8 cellular contexts compared by ENCODE assay signal in the genomic region with DNA sequence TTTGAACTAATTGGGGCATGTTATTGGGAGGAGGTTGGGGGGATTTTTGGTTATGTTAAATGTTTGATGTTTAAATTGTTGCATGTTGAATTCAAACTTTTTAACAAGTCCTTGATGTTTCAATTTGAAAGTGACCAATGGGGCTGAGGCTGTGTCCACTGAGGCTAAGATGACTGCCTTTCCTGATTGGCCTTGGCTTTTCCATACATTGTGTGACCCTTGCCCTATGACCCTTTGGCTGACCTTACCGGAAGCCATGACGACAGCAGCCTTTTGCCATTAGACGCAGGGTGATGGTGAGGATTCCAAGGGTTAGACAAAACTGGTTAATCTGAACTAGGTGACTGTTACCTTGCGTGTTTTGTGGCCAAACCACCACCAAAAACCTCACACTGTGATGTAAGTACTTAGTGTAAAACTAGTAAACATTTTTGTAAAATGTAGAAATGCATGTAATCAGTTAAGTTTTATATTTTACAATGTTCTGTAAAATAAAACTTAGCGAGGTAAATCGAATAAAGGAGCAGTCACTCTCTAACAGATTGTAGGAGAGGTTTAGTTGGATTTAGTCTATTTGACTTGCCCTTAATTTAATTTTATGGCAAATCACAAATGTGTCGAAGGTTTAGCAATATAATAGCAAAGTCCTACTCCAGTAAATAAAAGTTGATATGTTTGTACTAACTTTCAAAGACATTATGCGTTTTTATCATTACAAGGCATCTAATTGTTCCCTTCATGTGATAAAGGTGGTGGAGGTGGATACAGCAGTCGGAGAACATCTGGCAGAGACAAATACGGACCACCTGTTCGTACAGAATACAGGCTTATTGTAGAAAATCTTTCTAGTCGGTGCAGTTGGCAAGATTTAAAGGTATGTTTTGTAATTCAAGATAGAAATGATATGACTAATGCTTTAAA. TPM values are rescaled to one million over a fixed set of nuclear protein-coding genes. Genes with fewer than 3 reads are reported as not detected.
DNase-seq lines count a peak whose midpoint lies in the region; ATAC-seq and TF ChIP-seq lines count a peak whose summit lies in the region.

No MANE protein-coding gene starts in this region.

- no peaks in the 10 kb centered on the region for H3K9me3 Mint-ChIP-seq in activated B cell treated with CpG ODN at 0.5 μM for 24 hours

- intact Hi-C loops in activated B cell treated with CpG ODN at 0.5 μM for 24 hours (cut with micrococcal nuclease), result loop anchor here (5.0 kb wide), 3 partner anchors 273 to 1428 kb away; partner anchors contain the start of genes FITM2 and YWHAB

- peak overlapping the region; percentile 95 for H3K4me3 Mint-ChIP-seq in activated B cell treated with CpG ODN at 0.5 μM for 24 hours

- ATAC-seq in activated B cell treated with CpG ODN at 0.5 μM for 24 hours (ENCODE audit: low read depth) (no peak), HG03354 (IDR thresholded peaks at IDR 0.05; ENCODE audit: poor library complexity, severe bottlenecking, unreplicated experiment) (no peak), GM19397 (IDR thresholded peaks at IDR 0.05; ENCODE audit: unreplicated experiment) (no peak)

- TF ChIP-seq CTCF in activated B cell treated with CpG ODN at 0.5 μM for 24 hours (IDR thresholded peaks at IDR 0.05), result no peak
- TF ChIP-seq CTCF in fibroblast of pulmonary artery (IDR thresholded peaks at IDR 0.05; ENCODE audit: low read length, missing control alignments), result no peak

- H3K27me3 Mint-ChIP-seq in activated B cell treated with CpG ODN at 0.5 μM for 24 hours, result peaks cover 1% of the 10 kb centered on the region

- CTCF ChIA-PET in activated B cell treated with CpG ODN at 0.5 μM for 24 hours (lab: Charles Lee), result no interaction called here

- H3K27ac Mint-ChIP-seq in activated B cell treated with CpG ODN at 0.5 μM for 24 hours, result peak overlapping the region; percentile 72

- POLR2A ChIA-PET in activated B cell treated with CpG ODN at 0.5 μM for 24 hours (lab: Charles Lee), result interaction anchor here (1.5 to 3.7 kb wide), 4 partner anchors 131 to 291 kb away, joined by 6 to 21 read pairs (median 12); partner anchors contain the start of gene IFT52

- peaks cover 61% of the 10 kb centered on the region for H3K36me3 Mint-ChIP-seq in activated B cell treated with CpG ODN at 0.5 μM for 24 hours (ENCODE audit: low read depth)

- H3K4me3 ChIP-seq in fibroblast of pulmonary artery (replicated peaks; ENCODE audit: low read depth, low read length), result peak overlapping the region; percentile 92
- peak overlapping the region; percentile 85 for H3K4me3 ChIP-seq in skeletal muscle cell (ENCODE audit: low read depth, low read length)

- DNase-seq in NCI-H748 (lab: John Stamatoyannopoulos, UW; ENCODE audit: unreplicated experiment) (peak; percentile 8), NCI-H748 treated with DMSO at 0.1 percent for 48 hours (lab: John Stamatoyannopoulos, UW) (no peak), activated B cell treated with CpG ODN at 0.5 μM for 24 hours (no peak), fibroblast of pulmonary artery (ENCODE audit: low read depth) (peak; percentile 32), skeletal muscle cell (ENCODE audit: low read depth) (no peak), COLO829 (ENCODE audit: low spot score) (no peak)

- H3K4me1 Mint-ChIP-seq in activated B cell treated with CpG ODN at 0.5 μM for 24 hours, result peaks cover 38% of the 10 kb centered on the region

RNA-seq across cellular contexts. Expression of gene SRSF6, which starts 1.6 kb away (rescaled TPM):
- total RNA-seq in activated B cell treated with CpG ODN at 0.5 μM for 24 hours, result 172 and 192 TPM in 2 replicates

RNA-seq across cellular contexts. Expression of gene L3MBTL1, which starts 48.2 kb away (rescaled TPM):
- total RNA-seq in activated B cell treated with CpG ODN at 0.5 μM for 24 hours, result 18.9 and 22.5 TPM in 2 replicates

Comparison
In these comparisons a context has a peak if more than half of its experiments do, and no peak if none do; other contexts are left out.
1. DNase-seq: peak in NCI-H748 (single experiment) and fibroblast of pulmonary artery (single experiment); none in NCI-H748 treated with DMSO at 0.1 percent for 48 hours (single experiment), activated B cell treated with CpG ODN at 0.5 μM for 24 hours (single experiment), skeletal muscle cell (single experiment) and COLO829 (single experiment).